ENCODE assay signal across 29 cellular contexts in the genomic region with DNA sequence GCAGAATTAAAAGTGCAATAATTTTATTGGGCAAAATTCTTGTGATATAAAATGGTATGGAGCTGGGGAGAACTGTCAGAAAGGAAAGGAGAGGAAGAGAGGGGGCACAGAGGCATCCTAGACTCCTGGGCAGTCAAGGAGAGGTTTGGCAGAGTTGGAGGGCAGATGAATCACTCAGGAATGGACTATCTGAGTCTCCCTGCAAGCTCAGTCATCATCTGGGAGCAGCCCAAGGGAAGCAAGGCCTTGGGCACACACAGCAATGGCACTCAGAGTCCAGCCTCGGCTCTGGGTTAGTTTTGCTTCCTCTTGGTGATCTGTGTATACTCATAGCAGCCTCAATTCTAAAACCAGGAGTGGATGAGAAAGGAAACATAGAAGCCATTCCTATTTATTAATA.
DNase-seq lines count a peak whose midpoint lies in the region; ATAC-seq and TF ChIP-seq lines count a peak whose summit lies in the region.
"Had no signal": no experiment of that assay in that cellular context is flagged by ENCODE, and none has a peak within 500 bp of the region (broad histone marks: within the 10 kb centered on the region; RNA-seq: fewer than 3 reads in every experiment).

No MANE protein-coding gene starts in this region.

- POLR2A ChIA-PET in MCF 10A (lab: Yijun Ruan, JAX): no interaction called here
- POLR2A ChIA-PET in RWPE1 (lab: Yijun Ruan, JAX; ENCODE audit: low non-redundant PET): no interaction called here

- H3K4me3 ChIP-seq in mammary epithelial cell (replicated peaks in 1 of 3; ENCODE audit: insufficient read depth in 1 of 3, low read depth in 2 of 3, low read length in 3 of 3) (no peak overlapping the region), fibroblast of mammary gland (ENCODE audit: control insufficient read depth, low read depth, low read length) (no peak overlapping the region), WERI-Rb-1 (ENCODE audit: low read depth, low read length) (no peak overlapping the region)
- H3K4me3 ChIP-seq: breast epithelium, esophagus muscularis mucosa, gastroesophageal sphincter, left lung, prostate gland, testis had no signal

- peaks cover 15% of the 10 kb centered on the region for H3K9me3 Mint-ChIP-seq in MCF 10A (ENCODE audit: unreplicated experiment)

- DNase-seq in MCF 10A (ENCODE audit: unreplicated experiment): peak; percentile 42
- no peak for DNase-seq in mammary epithelial cell
- DNase-seq in RWPE1 (ENCODE audit: low spot score): peak; percentile 18
- DNase-seq in fibroblast of mammary gland (ENCODE audit: low read depth): peak; percentile 18
- no peak for DNase-seq in DMS 273 (lab: John Stamatoyannopoulos, UW; ENCODE audit: unreplicated experiment)
- no peak for DNase-seq in WERI-Rb-1
- DNase-seq in DMS53 treated with DMSO at 0.1 percent for 48 hours (lab: John Stamatoyannopoulos, UW; ENCODE audit: unreplicated experiment): no peak
- DNase-seq: activated CD4-positive, alpha-beta T cell treated with anti-CD3 and anti-CD28 coated beads, Interleukin-2, amount 50 U/mL, for 48 hours; activated CD4-positive, CD25-positive, alpha-beta regulatory T cell; activated CD8-positive, alpha-beta memory T cell treated with anti-CD3 and anti-CD28 coated beads, Interleukin-2, amount 50 U/mL, for 48 hours; activated naive CD4-positive, alpha-beta T cell treated with anti-CD3 and anti-CD28 coated beads, Interleukin-2, amount 10 ng/mL, durations not matched to agents 7 days and 5 days; amygdala; CD8-positive, alpha-beta T cell; effector memory CD8-positive, alpha-beta T cell; GDM1; left lung; mesendoderm; stimulated activated naive CD4-positive, alpha-beta T cell treated with Interleukin-2 at 50 U/mL for 16 hours; SW 1271; T-helper 9 cell; testis had no signal

- H3K36me3 ChIP-seq in mammary epithelial cell (ENCODE audit: insufficient read depth, low read length) (no peaks in the 10 kb centered on the region), WERI-Rb-1 (no peaks in the 10 kb centered on the region)
- H3K36me3 ChIP-seq: breast epithelium, esophagus muscularis mucosa, gastroesophageal sphincter, left lung, neutrophil, prostate gland had no signal

- H3K4me1 Mint-ChIP-seq in MCF 10A (ENCODE audit: insufficient read depth, unreplicated experiment): no peaks in the 10 kb centered on the region
- H3K4me1 Mint-ChIP-seq: activated naive CD4-positive, alpha-beta T cell treated with anti-CD3 and anti-CD28 coated beads, Interleukin-2, amount 10 ng/mL, durations not matched to agents 7 days and 5 days had no signal

- no peak overlapping the region for H3K4me2 ChIP-seq in mammary epithelial cell (ENCODE audit: insufficient read depth, low read depth, low read length)
- H3K4me2 ChIP-seq: KMS-11 had no signal

- no peaks in the 10 kb centered on the region for H4K20me1 ChIP-seq in mammary epithelial cell (ENCODE audit: insufficient read depth, low read length)

- H3K27me3 Mint-ChIP-seq in MCF 10A (ENCODE audit: insufficient read depth, unreplicated experiment): no peaks in the 10 kb centered on the region

- H3K9ac ChIP-seq in mammary epithelial cell (ENCODE audit: insufficient read depth, low read length): no peak overlapping the region
- H3K9ac ChIP-seq: KMS-11 had no signal

- no peak overlapping the region for H3K27ac Mint-ChIP-seq in MCF 10A (ENCODE audit: low read depth, unreplicated experiment)
- H3K27ac Mint-ChIP-seq: activated naive CD4-positive, alpha-beta T cell treated with anti-CD3 and anti-CD28 coated beads, Interleukin-2, amount 10 ng/mL, durations not matched to agents 7 days and 5 days; CD8-positive, alpha-beta T cell; effector memory CD8-positive, alpha-beta T cell had no signal

- 83% methylated on average over 1 of the region's 1 CpG for WGBS in mammary epithelial cell (ENCODE audit: low coverage, missing lambda C conversion rate)

- no peaks in the 10 kb centered on the region for H3K27me3 ChIP-seq in mammary epithelial cell (ENCODE audit: insufficient read depth, low read length)
- H3K27me3 ChIP-seq in WERI-Rb-1 (ENCODE audit: insufficient read depth, low read depth, severe bottlenecking): peaks cover 4% of the 10 kb centered on the region
- H3K27me3 ChIP-seq: breast epithelium, esophagus muscularis mucosa, gastroesophageal sphincter, left lung, neutrophil, testis had no signal

- ATAC-seq in HG03135 (IDR thresholded peaks at IDR 0.05; ENCODE audit: unreplicated experiment): no peak
- ATAC-seq: CD8-positive, alpha-beta T cell; effector memory CD8-positive, alpha-beta T cell; gastroesophageal sphincter; left lung had no signal

- TF ChIP-seq CTCF in MCF 10A (IDR thresholded peaks at IDR 0.05; ENCODE audit: unreplicated experiment) (no peak), mammary epithelial cell (conservative IDR thresholded peaks at IDR 0.05 in 1 of 2, IDR thresholded peaks at IDR 0.05 in 1 of 2; ENCODE audit: extremely low read depth in 1 of 2, insufficient read depth in 1 of 2, low read depth in 1 of 2, low read length in 2 of 2) (no peak), RWPE1 (conservative IDR thresholded peaks at IDR 0.05; ENCODE audit: low read depth) (no peak), fibroblast of mammary gland (conservative IDR thresholded peaks at IDR 0.05; ENCODE audit: control insufficient read depth, insufficient read depth, low read depth, low read length) (no peak), WERI-Rb-1 (IDR thresholded peaks at IDR 0.05; ENCODE audit: low read depth, low read length) (no peak)

- dilution Hi-C loops in mammary epithelial cell (cut with HindIII; ENCODE audit: low sequenced_read_pairs): no loop called here

- H3K27ac ChIP-seq in mammary epithelial cell (ENCODE audit: insufficient read depth, low read depth, low read length): no peak overlapping the region
- no peak overlapping the region for H3K27ac ChIP-seq in RWPE1
- H3K27ac ChIP-seq in WERI-Rb-1: no peak overlapping the region
- H3K27ac ChIP-seq: 22Rv1, breast epithelium, esophagus muscularis mucosa, gastroesophageal sphincter, KMS-11, left lung, neutrophil, prostate gland, testis had no signal

- in situ Hi-C loops in mammary epithelial cell (cut with MboI; ENCODE audit: low sequenced_read_pairs in 2 of 2): no loop called here

- no peak overlapping the region for H3K4me3 Mint-ChIP-seq in MCF 10A (ENCODE audit: unreplicated experiment)
- H3K4me3 Mint-ChIP-seq: activated naive CD4-positive, alpha-beta T cell treated with anti-CD3 and anti-CD28 coated beads, Interleukin-2, amount 10 ng/mL, durations not matched to agents 7 days and 5 days; CD8-positive, alpha-beta T cell; effector memory CD8-positive, alpha-beta T cell had no signal

- no peaks in the 10 kb centered on the region for H3K79me2 ChIP-seq in mammary epithelial cell (ENCODE audit: insufficient read depth, low read length)

- BruUV-seq in MCF 10A (replicated peaks; lab: Mats Ljungman, UMichigan) (no TSS peak), mammary epithelial cell (replicated peaks; lab: Mats Ljungman, UMichigan) (no TSS peak)

- no peak overlapping the region for H2AFZ ChIP-seq in mammary epithelial cell (ENCODE audit: low read depth, low read length)

- CTCF ChIA-PET in MCF 10A (lab: Yijun Ruan, JAX) (interaction anchor here (0.8 to 2.7 kb wide), 3 partner anchors 32 to 267 kb away, joined by 3 to 11 read pairs (median 5); no protein-coding TSS in a partner anchor), mammary epithelial cell (lab: Charles Lee; ENCODE audit: low non-redundant PET) (no interaction called here), RWPE1 (lab: Yijun Ruan, JAX) (no interaction called here)

- H3K9me3 ChIP-seq in mammary epithelial cell (replicated peaks; ENCODE audit: insufficient read depth, low read length) (no peaks in the 10 kb centered on the region), WERI-Rb-1 (ENCODE audit: severe bottlenecking) (peaks cover 2% of the 10 kb centered on the region)
- H3K9me3 ChIP-seq: prostate gland, testis had no signal

- H3K36me3 Mint-ChIP-seq in MCF 10A (ENCODE audit: insufficient read depth, unreplicated experiment): no peaks in the 10 kb centered on the region
- H3K36me3 Mint-ChIP-seq: CD8-positive, alpha-beta T cell had no signal

- intact Hi-C loops in MCF 10A (cut with micrococcal nuclease): no loop called here
- intact Hi-C loops in mammary epithelial cell (cut with micrococcal nuclease): no loop called here

- no peaks in the 10 kb centered on the region for H3K4me1 ChIP-seq in mammary epithelial cell (ENCODE audit: insufficient read depth, low read length)
- H3K4me1 ChIP-seq: breast epithelium, esophagus muscularis mucosa, gastroesophageal sphincter, left lung, prostate gland had no signal

Comparison
In these comparisons a context has a peak if more than half of its experiments do, and no peak if none do; other contexts are left out.
1. DNase-seq: peak in MCF 10A (single experiment), RWPE1 (single experiment) and fibroblast of mammary gland (single experiment); none in mammary epithelial cell (single experiment), DMS 273 (single experiment), WERI-Rb-1 (single experiment) and DMS53 treated with DMSO at 0.1 percent for 48 hours (single experiment).